15 cellular contexts compared by ENCODE assay signal in the genomic region with DNA sequence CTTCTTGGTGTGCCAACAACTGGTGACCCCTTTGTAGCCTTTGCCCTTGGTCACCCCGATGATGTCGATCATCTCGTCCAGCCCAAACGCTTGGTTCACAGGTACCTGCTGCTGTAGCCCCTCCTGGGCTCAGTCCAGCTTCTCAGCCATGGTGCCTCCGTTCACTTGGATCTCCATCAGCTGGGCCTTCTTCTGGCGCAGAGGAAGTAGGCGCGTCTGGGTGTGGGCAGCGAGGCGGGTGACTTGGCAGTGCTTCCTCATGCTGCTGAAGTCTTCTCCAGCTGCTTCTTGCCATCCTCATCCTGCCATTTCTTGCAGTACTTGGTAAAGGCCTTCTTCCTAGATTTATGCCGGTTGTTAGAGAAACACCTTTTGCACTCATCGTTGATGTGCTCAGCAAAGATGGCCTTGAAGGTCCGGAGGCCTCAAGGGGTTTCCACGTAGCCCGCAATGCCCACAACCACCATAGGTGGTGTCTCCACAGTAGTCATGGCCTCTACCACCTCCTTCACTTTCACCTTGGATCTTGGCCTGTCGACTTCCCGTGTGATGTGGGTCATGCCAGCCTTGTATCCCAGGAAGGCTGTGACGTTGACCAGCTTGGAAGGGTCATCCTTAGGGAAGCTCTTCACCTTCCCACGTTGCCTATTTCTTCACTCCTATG. TPM values are rescaled to one million over a fixed set of nuclear protein-coding genes. Genes with fewer than 3 reads are reported as not detected.
DNase-seq lines count a peak whose midpoint lies in the region; ATAC-seq and TF ChIP-seq lines count a peak whose summit lies in the region.
"Had no signal": no experiment of that assay in that cellular context is flagged by ENCODE, and none has a peak within 500 bp of the region (broad histone marks: within the 10 kb centered on the region; RNA-seq: fewer than 3 reads in every experiment).

No MANE protein-coding gene starts in this region.

- TF ChIP-seq POLR2A in heart left ventricle (IDR thresholded peaks at IDR 0.05): no peak

- H2AFZ ChIP-seq in OCI-LY1 (ENCODE audit: low read length): no peak overlapping the region

- H3K36me3 ChIP-seq in heart left ventricle (peaks cover 0 to 44% (median 21%) of the 10 kb centered on the region in 9 donors), OCI-LY1 (ENCODE audit: insufficient read depth, low read length) (no peaks in the 10 kb centered on the region), upper lobe of right lung (no peaks in the 10 kb centered on the region)
- H3K36me3 ChIP-seq: ovary had no signal

- H3K9me3 Mint-ChIP-seq in mesothelial cell of epicardium: no peaks in the 10 kb centered on the region
- H3K9me3 Mint-ChIP-seq: activated naive CD4-positive, alpha-beta T cell treated with anti-CD3 and anti-CD28 coated beads, Interleukin-2, amount 50 U/mL, for 24 hours; immature natural killer cell had no signal

- no peak overlapping the region for H3K4me2 ChIP-seq in OCI-LY1 (ENCODE audit: low read length)

- H3K27me3 ChIP-seq in heart left ventricle (no peaks in the 10 kb centered on the region), OCI-LY1 (ENCODE audit: insufficient read depth, low read length) (no peaks in the 10 kb centered on the region), upper lobe of right lung (no peaks in the 10 kb centered on the region)
- H3K27me3 ChIP-seq: ovary had no signal

- H3K9me3 ChIP-seq in heart left ventricle (no peaks in the 10 kb centered on the region), OCI-LY1 (ENCODE audit: low read length) (no peaks in the 10 kb centered on the region), upper lobe of right lung (no peaks in the 10 kb centered on the region)
- H3K9me3 ChIP-seq: ovary had no signal

- H3K27ac Mint-ChIP-seq in mesothelial cell of epicardium: no peak overlapping the region
- H3K27ac Mint-ChIP-seq: activated naive CD4-positive, alpha-beta T cell treated with anti-CD3 and anti-CD28 coated beads, Interleukin-2, amount 50 U/mL, for 24 hours; immature natural killer cell had no signal

- H3K36me3 Mint-ChIP-seq in mesothelial cell of epicardium: peaks cover 12% of the 10 kb centered on the region

- TF ChIP-seq CTCF in heart left ventricle (IDR thresholded peaks at IDR 0.05): no peak
- TF ChIP-seq CTCF in OCI-LY1 (IDR thresholded peaks at IDR 0.05; ENCODE audit: low read length): peak; percentile 18; the same call in 1 of the 2 replicates
- peak; percentile 19 for TF ChIP-seq CTCF in epithelial cell of proximal tubule (conservative IDR thresholded peaks at IDR 0.05; ENCODE audit: low read depth, low read length)
- no peak for TF ChIP-seq CTCF in upper lobe of right lung (IDR thresholded peaks at IDR 0.05)
- TF ChIP-seq CTCF in mesothelial cell of epicardium (IDR thresholded peaks at IDR 0.05; ENCODE audit: unreplicated experiment): no peak

- no peak overlapping the region for H3K9ac ChIP-seq in OCI-LY1 (ENCODE audit: low read length)

- H3K4me3 ChIP-seq in heart left ventricle (no peak overlapping the region), OCI-LY1 (ENCODE audit: low read depth, low read length, poor library complexity, severe bottlenecking) (no peak overlapping the region), epithelial cell of proximal tubule (ENCODE audit: low read depth, low read length) (no peak overlapping the region), upper lobe of right lung (no peak overlapping the region)
- H3K4me3 ChIP-seq: ovary, SK-N-MC had no signal

- no peaks in the 10 kb centered on the region for H4K20me1 ChIP-seq in OCI-LY1 (ENCODE audit: insufficient read depth, low read length)

- H3K27ac ChIP-seq in heart left ventricle: peak overlapping the region in 1 of 12 donors; percentile 33
- H3K27ac ChIP-seq in OCI-LY1 (ENCODE audit: low read depth, low read length, poor library complexity, severe bottlenecking): no peak overlapping the region
- H3K27ac ChIP-seq in upper lobe of right lung: no peak overlapping the region
- H3K27ac ChIP-seq: ovary, SK-N-MC had no signal

- H3K9me2 ChIP-seq in OCI-LY1 (ENCODE audit: low read depth, low read length): no peaks in the 10 kb centered on the region

- H3K27me3 Mint-ChIP-seq in mesothelial cell of epicardium (ENCODE audit: low read depth): no peaks in the 10 kb centered on the region
- H3K27me3 Mint-ChIP-seq: activated naive CD4-positive, alpha-beta T cell treated with anti-CD3 and anti-CD28 coated beads, Interleukin-2, amount 50 U/mL, for 24 hours had no signal

- no peaks in the 10 kb centered on the region for H3K79me2 ChIP-seq in OCI-LY1 (ENCODE audit: insufficient read depth, low read length)

- H3F3A ChIP-seq in OCI-LY1 (ENCODE audit: insufficient read depth, low read length): no peaks in the 10 kb centered on the region

- 82 to 93% (median 91%) methylated on average over 19 of the region's 19 CpGs for WGBS in heart left ventricle, 4 donors

- DNase-seq in heart left ventricle: peak in 3 of 5 donors; percentile 33 to 48 (median 37)
- DNase-seq in Right ventricle myocardium superior: no peak
- no peak for DNase-seq in epithelial cell of proximal tubule (ENCODE audit: low read depth)
- peak; percentile 76 for DNase-seq in upper lobe of right lung
- no peak for DNase-seq in NCI-H446 (lab: John Stamatoyannopoulos, UW)
- DNase-seq in pons (ENCODE audit: low spot score): no peak
- DNase-seq in mesothelial cell of epicardium (ENCODE audit: low spot score in 2 of 2, unreplicated experiment in 2 of 2): no peak
- DNase-seq: caudate nucleus; immature natural killer cell; MV-4-11; ovary; stimulated activated CD4-positive, alpha-beta T cell treated with anti-CD3 and anti-CD28 coated beads, Interleukin-12 subunit alpha, Interleukin-12 subunit beta, amount 100 ng/mL, for 4 hours had no signal

- intact Hi-C loops in heart left ventricle (cut with DNase I) (no loop called here), Right ventricle myocardium superior (cut with DNase I) (no loop called here), upper lobe of right lung (cut with DNase I) (no loop called here)

- no peak overlapping the region for H3K4me3 Mint-ChIP-seq in mesothelial cell of epicardium
- H3K4me3 Mint-ChIP-seq: activated naive CD4-positive, alpha-beta T cell treated with anti-CD3 and anti-CD28 coated beads, Interleukin-2, amount 50 U/mL, for 24 hours; immature natural killer cell had no signal

- H3K4me1 ChIP-seq in heart left ventricle: peaks cover 0 to 52% (median 12%) of the 10 kb centered on the region in 12 donors
- peaks cover 7% of the 10 kb centered on the region for H3K4me1 ChIP-seq in OCI-LY1 (ENCODE audit: insufficient read depth, low read length, severe bottlenecking)
- peaks cover under 1% of the 10 kb centered on the region for H3K4me1 ChIP-seq in upper lobe of right lung

- H3K4me1 Mint-ChIP-seq in mesothelial cell of epicardium: peaks cover 9% of the 10 kb centered on the region

- ATAC-seq in heart left ventricle (no peak), Right ventricle myocardium superior (ENCODE audit: poor library complexity) (no peak), upper lobe of right lung (peak; percentile 81)

RNA-seq across cellular contexts. Expression of a gene that starts 13.0 kb away (rescaled TPM):
- total RNA-seq in heart left ventricle (10 to 100 TPM; 10.6 to 26.5 (median 15.5) TPM), Right ventricle myocardium superior (14.1 TPM), epithelial cell of proximal tubule (37.6 and 40.7 TPM in 2 replicates), upper lobe of right lung (19.0 TPM), mesothelial cell of epicardium (12.3 to 14.8 TPM (median 13.0 TPM) in 3 replicates)
- 1 to 10 TPM; 5.1 to 6.1 TPM for polyA plus RNA-seq in heart left ventricle

RNA-seq across cellular contexts. Expression of a gene that starts 34.7 kb away (rescaled TPM):
- total RNA-seq in heart left ventricle (1 to 10 TPM; 1.4 to 5.5 (median 2.9) TPM), Right ventricle myocardium superior (2.1 TPM), epithelial cell of proximal tubule (12.8 and 17.7 TPM in 2 replicates), upper lobe of right lung (4.1 TPM), mesothelial cell of epicardium (0.31 TPM in 1 of 3 replicates, not detected in the others)
- 1 to 10 TPM; 2.7 to 4.2 TPM for polyA plus RNA-seq in heart left ventricle

Comparison
In these comparisons a context has a peak if more than half of its experiments do, and no peak if none do; other contexts are left out.
1. DNase-seq: peak in heart left ventricle (3 of 5) and upper lobe of right lung (single experiment); none in Right ventricle myocardium superior (single experiment), epithelial cell of proximal tubule (single experiment), NCI-H446 (0 of 2), pons (single experiment) and mesothelial cell of epicardium (0 of 2).
2. CTCF ChIP-seq: peak in OCI-LY1 (single experiment) and epithelial cell of proximal tubule (single experiment); none in heart left ventricle (0 of 12), upper lobe of right lung (single experiment) and mesothelial cell of epicardium (single experiment).